ENCODE assay signal across 9 cellular contexts in genomic region chr2:85827879-85828569, GRCh38.
A peak's percentile ranks its signal among the peaks of the same experiment; 100 is the strongest.
DNase-seq lines count a peak whose midpoint lies in the region; ATAC-seq and TF ChIP-seq lines count a peak whose summit lies in the region.
"Had no signal": no experiment of that assay in that cellular context is flagged by ENCODE, and none has a peak within 500 bp of the region (broad histone marks: within the 10 kb centered on the region; RNA-seq: fewer than 3 reads in every experiment).

No MANE protein-coding gene starts in this region.

- H3K4me3 Mint-ChIP-seq in T-helper 1 cell treated with Interleukin-12 subunit alpha and Interleukin-12 subunit beta and Interleukin-4 antibody, amounts not matched to agents 30 μg/mL and 1 μg/mL, for 36 hours = peak overlapping the region; percentile 40
- peak overlapping the region; percentile 27 for H3K4me3 Mint-ChIP-seq in stimulated activated effector memory CD8-positive, alpha-beta T cell treated with anti-CD3 and anti-CD28 coated beads, Interleukin-12 subunit alpha, Interleukin-12 subunit beta, amount 100 ng/mL, for 72 hours

- H3K9me3 Mint-ChIP-seq in T-helper 1 cell treated with Interleukin-12 subunit alpha and Interleukin-12 subunit beta and Interleukin-4 antibody, amounts not matched to agents 30 μg/mL and 1 μg/mL, for 36 hours = no peaks in the 10 kb centered on the region
- no peaks in the 10 kb centered on the region for H3K9me3 Mint-ChIP-seq in stimulated activated effector memory CD8-positive, alpha-beta T cell treated with anti-CD3 and anti-CD28 coated beads, Interleukin-12 subunit alpha, Interleukin-12 subunit beta, amount 100 ng/mL, for 72 hours
- H3K9me3 Mint-ChIP-seq: activated T-cell treated with anti-CD3 and anti-CD28 coated beads, Interleukin-2, amount 50 U/mL, for 72 hours had no signal

- no peak for TF ChIP-seq CTCF in coronary artery (IDR thresholded peaks at IDR 0.05)

- ATAC-seq in stimulated activated effector memory CD8-positive, alpha-beta T cell treated with anti-CD3 and anti-CD28 coated beads, Interleukin-12 subunit alpha, Interleukin-12 subunit beta, amount 100 ng/mL, for 72 hours = no peak

- peak overlapping the region; percentile 28 for H3K4me3 ChIP-seq in iPS-15b (ENCODE audit: low read depth, low read length)
- no peak overlapping the region for H3K4me3 ChIP-seq in coronary artery

- no peak overlapping the region for H3K9ac ChIP-seq in iPS-15b (ENCODE audit: low read depth, low read length)

- H3K27ac ChIP-seq in coronary artery = no peak overlapping the region

- no peaks in the 10 kb centered on the region for H3K36me3 Mint-ChIP-seq in T-helper 1 cell treated with Interleukin-12 subunit alpha and Interleukin-12 subunit beta and Interleukin-4 antibody, amounts not matched to agents 30 μg/mL and 1 μg/mL, for 36 hours (ENCODE audit: low read depth)
- no peaks in the 10 kb centered on the region for H3K36me3 Mint-ChIP-seq in stimulated activated effector memory CD8-positive, alpha-beta T cell treated with anti-CD3 and anti-CD28 coated beads, Interleukin-12 subunit alpha, Interleukin-12 subunit beta, amount 100 ng/mL, for 72 hours

- H3K9me3 ChIP-seq in iPS-15b (ENCODE audit: control insufficient read depth, insufficient read depth, low read length) = no peaks in the 10 kb centered on the region

- H3K27me3 ChIP-seq in iPS-15b (ENCODE audit: control insufficient read depth, insufficient read depth, low read length) = no peaks in the 10 kb centered on the region

- no peaks in the 10 kb centered on the region for H3K4me1 ChIP-seq in iPS-15b (ENCODE audit: control insufficient read depth, insufficient read depth, low read length)

- peaks cover 34% of the 10 kb centered on the region for H3K4me1 Mint-ChIP-seq in T-helper 1 cell treated with Interleukin-12 subunit alpha and Interleukin-12 subunit beta and Interleukin-4 antibody, amounts not matched to agents 30 μg/mL and 1 μg/mL, for 36 hours (ENCODE audit: low read depth)
- peaks cover 41% of the 10 kb centered on the region for H3K4me1 Mint-ChIP-seq in stimulated activated effector memory CD8-positive, alpha-beta T cell treated with anti-CD3 and anti-CD28 coated beads, Interleukin-12 subunit alpha, Interleukin-12 subunit beta, amount 100 ng/mL, for 72 hours

- peaks cover 18% of the 10 kb centered on the region for H3K27me3 Mint-ChIP-seq in T-helper 1 cell treated with Interleukin-12 subunit alpha and Interleukin-12 subunit beta and Interleukin-4 antibody, amounts not matched to agents 30 μg/mL and 1 μg/mL, for 36 hours (ENCODE audit: low read depth)

- no peak for DNase-seq in T-helper 1 cell
- DNase-seq in OCI-M1 (lab: John Stamatoyannopoulos, UW) = peak; percentile 25
- no peak for DNase-seq in stimulated activated effector memory CD8-positive, alpha-beta T cell treated with anti-CD3 and anti-CD28 coated beads, Interleukin-12 subunit alpha, Interleukin-12 subunit beta, amount 100 ng/mL, for 72 hours (ENCODE audit: low spot score in 2 of 2)
- DNase-seq in coronary artery (ENCODE audit: low spot score) = no peak
- DNase-seq in NCI-H446 (lab: John Stamatoyannopoulos, UW) = no peak
- DNase-seq in NCI-H524 (lab: John Stamatoyannopoulos, UW) = no peak

- no peak overlapping the region for H3K27ac Mint-ChIP-seq in T-helper 1 cell treated with Interleukin-12 subunit alpha and Interleukin-12 subunit beta and Interleukin-4 antibody, amounts not matched to agents 30 μg/mL and 1 μg/mL, for 36 hours
- H3K27ac Mint-ChIP-seq in stimulated activated effector memory CD8-positive, alpha-beta T cell treated with anti-CD3 and anti-CD28 coated beads, Interleukin-12 subunit alpha, Interleukin-12 subunit beta, amount 100 ng/mL, for 72 hours = peak overlapping the region; percentile 75
- H3K27ac Mint-ChIP-seq: activated T-cell treated with anti-CD3 and anti-CD28 coated beads, Interleukin-2, amount 50 U/mL, for 72 hours had no signal

- H3K36me3 ChIP-seq in iPS-15b (ENCODE audit: control insufficient read depth, insufficient read depth, low read length) = no peaks in the 10 kb centered on the region
